In genomic region chr2:86035371-86035882, GRCh38 we compare ENCODE assay signal across 9 cellular contexts.
A peak's percentile ranks its signal among the peaks of the same experiment; 100 is the strongest.
DNase-seq lines count a peak whose midpoint lies in the region; ATAC-seq, FAIRE-seq and TF ChIP-seq lines count a peak whose summit lies in the region.
"Had no signal": no experiment of that assay in that cellular context is flagged by ENCODE, and none has a peak within 500 bp of the region (broad histone marks: within the 10 kb centered on the region; RNA-seq: fewer than 3 reads in every experiment).

No MANE protein-coding gene starts in this region.

- POLR2A ChIA-PET in HEK293 (lab: Yijun Ruan, JAX), result interaction anchor here (0.5 kb wide), 1 partner anchor 25 kb away, joined by 4 read pairs; no protein-coding TSS in a partner anchor
- POLR2A ChIA-PET in WTC11 (lab: Charles Lee), result no interaction called here

- H3K36me3 ChIP-seq in HEK293 (ENCODE audit: control insufficient read depth in 2 of 2, insufficient read depth in 1 of 2, low read length in 2 of 2) (peaks cover 11 to 95% of the 10 kb centered on the region in 2 experiments; a peak in 2 of 3 replicates), gastroesophageal sphincter (peaks cover 0 to 66% of the 10 kb centered on the region in 2 donors), small intestine (ENCODE audit: control insufficient read depth in 2 of 2, insufficient read depth in 2 of 2, low read length in 2 of 2) (peaks cover 6% of the 10 kb centered on the region in 2 donors)

- H3K4me3 ChIP-seq in HEK293 (ENCODE audit: low read depth, low read length), result no peak overlapping the region
- H3K4me3 ChIP-seq in gastroesophageal sphincter, result no peak overlapping the region
- no peak overlapping the region for H3K4me3 ChIP-seq in small intestine (ENCODE audit: low read depth in 1 of 2, low read length in 2 of 2)

- in situ Hi-C loops in GM13976 (cut with MboI; ENCODE audit: low sequenced_read_pairs, unreplicated experiment), result no loop called here

- H3K27ac Mint-ChIP-seq in WTC11, result peak overlapping the region; percentile 80; the same call in 1 of the 2 replicates

- H3K4me3 Mint-ChIP-seq in WTC11, result no peak overlapping the region

- CTCF ChIA-PET in HEK293 (lab: Yijun Ruan, JAX) (interaction anchor here (1.4 kb wide), 1 partner anchor 208 kb away, joined by 10 read pairs; no protein-coding TSS in a partner anchor), WTC11 (lab: Charles Lee) (interaction anchor here (0.9 to 2.6 kb wide), 8 partner anchors 10 to 311 kb away, joined by 3 to 36 read pairs (median 6); partner anchors contain the start of gene ST3GAL5)

- FAIRE-seq in small intestine (lab: Jason Lieb, UNC), result no peak

- TF ChIP-seq EP300 in gastroesophageal sphincter (IDR thresholded peaks at IDR 0.05), result no peak

- H3K27ac ChIP-seq in HEK293 (ENCODE audit: extremely low read depth, low read depth, low read length), result no peak overlapping the region
- H3K27ac ChIP-seq in gastroesophageal sphincter, result peak overlapping the region; percentile 39 to 88 (median 82)
- peak overlapping the region; percentile 66 to 93 for H3K27ac ChIP-seq in small intestine (ENCODE audit: low read depth in 1 of 2, low read length in 1 of 2)

- WGBS in gastroesophageal sphincter (ENCODE audit: low coverage in 1 of 2), 2 donors, result 94% methylated on average over 5 of the region's 7 CpGs; no CpG with 5 or more reads in 1 of the 2 donors
- 79 to 86% (median 84%) methylated on average over 7 of the region's 7 CpGs for whole genome bisulfite sequencing in small intestine, 3 donors

- H3K27me3 ChIP-seq in gastroesophageal sphincter (no peaks in the 10 kb centered on the region), small intestine (ENCODE audit: control insufficient read depth in 2 of 2, insufficient read depth in 2 of 2, low read length in 2 of 2) (no peaks in the 10 kb centered on the region)

- H3K9me3 ChIP-seq in HEK293 (ENCODE audit: control insufficient read depth, insufficient read depth, low read depth, low read length), result no peaks in the 10 kb centered on the region
- no peaks in the 10 kb centered on the region for H3K9me3 ChIP-seq in gastroesophageal sphincter
- H3K9me3 ChIP-seq in small intestine (ENCODE audit: control insufficient read depth, low read depth), result no peaks in the 10 kb centered on the region

- H3K36me3 Mint-ChIP-seq in WTC11, result peaks cover 53% of the 10 kb centered on the region

- H3K27me3 Mint-ChIP-seq in WTC11 (ENCODE audit: low read depth), result no peaks in the 10 kb centered on the region

- TF ChIP-seq CTCF in HEK293 (tag by site-specific recombination; IDR thresholded peaks at IDR 0.05), result no peak
- no peak for TF ChIP-seq CTCF in WTC11 (IDR thresholded peaks at IDR 0.05)
- TF ChIP-seq CTCF in gastroesophageal sphincter (IDR thresholded peaks at IDR 0.05), result no peak
- no peak for TF ChIP-seq CTCF in GM13976 (IDR thresholded peaks at IDR 0.05; ENCODE audit: borderline replicate concordance, control extremely low read depth, extremely low read depth, insufficient read depth, missing control alignments)

- H3K4me1 ChIP-seq in HEK293 (ENCODE audit: control insufficient read depth, insufficient read depth, low read length), result no peaks in the 10 kb centered on the region
- H3K4me1 ChIP-seq in gastroesophageal sphincter, result peaks cover 0 to 45% (median 34%) of the 10 kb centered on the region in 3 donors
- peaks cover 0 to 17% of the 10 kb centered on the region in 2 donors for H3K4me1 ChIP-seq in small intestine (ENCODE audit: control insufficient read depth in 2 of 2, insufficient read depth in 1 of 2, low read depth in 1 of 2, low read length in 1 of 2)

- DNase-seq in WTC11 (ENCODE audit: low spot score) (no peak), small intestine (no peak), GM13976 (ENCODE audit: low spot score) (no peak), cortex of kidney (lab: John Stamatoyannopoulos, UW) (no peak), COLO829 (ENCODE audit: low spot score) (no peak)
- DNase-seq: activated gamma-delta T cell had no signal

- H3K9me3 Mint-ChIP-seq in WTC11, result no peaks in the 10 kb centered on the region

- H3K4me1 Mint-ChIP-seq in WTC11, result peaks cover 13% of the 10 kb centered on the region

- TF ChIP-seq POLR2A in gastroesophageal sphincter (IDR thresholded peaks at IDR 0.05), result no peak

- ATAC-seq in WTC11 (no peak), gastroesophageal sphincter (no peak), GM19463 (IDR thresholded peaks at IDR 0.05; ENCODE audit: unreplicated experiment) (no peak)

TF ChIP-seq in HEK293, 187 proteins besides CTCF, POLR2A, EP300 and RAD21:
- TF ChIP-seq GLI4 (tag by site-specific recombination; IDR thresholded peaks at IDR 0.05) (0 out of 2 replicates have a peak, but pooled peaks have one; percentile 25), ZNF623 (tag by site-specific recombination; IDR thresholded peaks at IDR 0.05) (no peak)

TF ChIP-seq in WTC11, 78 proteins besides CTCF, POLR2A, EP300 and RAD21:
- TF ChIP-seq ZNF138 (CRISPR knock-in tag; conservative IDR thresholded peaks at IDR 0.05) (no peak), HMGA2 (CRISPR knock-in tag; IDR thresholded peaks at IDR 0.05) (no peak)
